In the genomic region with DNA sequence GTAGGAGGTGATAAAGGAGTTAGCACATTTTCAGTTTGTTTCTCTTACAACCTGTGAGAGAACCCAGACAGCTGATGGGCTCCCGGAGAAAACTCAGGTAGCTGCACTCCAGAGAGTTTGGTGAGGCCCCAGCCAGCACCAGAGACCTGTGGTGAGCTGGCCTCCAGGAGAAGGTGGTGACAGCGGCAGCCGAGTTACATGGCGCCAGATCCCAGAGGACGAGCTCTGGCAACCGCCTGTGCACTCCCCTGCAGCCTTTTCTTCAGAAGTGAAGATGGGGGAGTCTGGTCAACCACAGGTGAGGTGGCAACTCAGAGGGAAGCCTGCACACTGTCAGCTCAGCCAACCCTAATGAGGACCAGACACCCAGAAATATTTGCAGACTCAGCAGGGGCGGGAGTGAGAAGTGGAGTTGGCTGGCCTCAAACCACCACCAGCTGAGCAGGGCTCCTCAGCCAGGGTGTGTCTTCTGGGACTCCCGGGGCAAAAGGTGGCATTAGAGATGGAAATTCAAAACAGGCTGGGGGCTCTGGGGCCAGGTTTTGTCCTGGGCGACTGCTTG, we compare ENCODE assay signal across 1 cellular context.
TF ChIP-seq lines count a peak whose summit lies in the region.

No MANE protein-coding gene starts in this region.

TF ChIP-seq in K562, 482 proteins besides CTCF, POLR2A, EP300 and RAD21:
- TF ChIP-seq C11orf30 (IDR thresholded peaks at IDR 0.05; ENCODE audit: low read depth) (peak; percentile 51), MAFG (tag; conservative IDR thresholded peaks at IDR 0.05) (peak; percentile 47), EZH2 (IDR thresholded peaks at IDR 0.05; ENCODE audit: borderline replicate concordance, low read depth, low read length) (no peak), ZNF316 (IDR thresholded peaks at IDR 0.05) (peak; percentile 63)
